In the genomic region with DNA sequence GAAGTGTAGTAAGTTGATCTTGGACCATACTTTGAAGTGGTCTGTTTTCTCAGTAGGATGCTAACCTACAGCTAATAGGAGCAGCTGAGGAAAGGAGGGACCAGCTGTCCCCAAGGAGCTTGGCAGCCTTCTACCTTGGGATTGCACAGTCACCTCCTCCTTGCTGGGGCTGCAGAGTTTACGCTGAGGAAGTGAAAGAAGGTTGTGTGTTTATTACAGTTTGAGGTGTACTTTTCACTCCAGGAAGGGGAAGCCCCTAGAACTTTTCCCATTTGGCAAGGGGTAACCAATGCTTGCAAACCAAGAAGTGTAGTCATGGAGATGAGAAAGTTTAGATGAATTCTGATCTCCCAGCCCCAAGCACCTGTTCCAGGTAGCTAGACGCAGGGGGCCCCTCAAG, we compare ENCODE assay signal across 18 cellular contexts.
DNase-seq lines count a peak whose midpoint lies in the region; ATAC-seq lines count a peak whose summit lies in the region.
"Had no signal": no experiment of that assay in that cellular context is flagged by ENCODE, and none has a peak within 500 bp of the region (broad histone marks: within the 10 kb centered on the region; RNA-seq: fewer than 3 reads in every experiment).

No MANE protein-coding gene starts in this region.

- DNase-seq in left kidney (ENCODE audit: low read depth, low spot score) (peak; percentile 35), islet precursor cell (no peak), DMS53 treated with DMSO at 0.1 percent for 48 hours (lab: John Stamatoyannopoulos, UW; ENCODE audit: unreplicated experiment) (no peak), foreskin melanocyte (no peak)
- no peak for DNase-seq in activated naive CD4-positive, alpha-beta T cell treated with anti-CD3 and anti-CD28 coated beads, Interleukin-2, amount 50 U/mL, for 16 hours
- DNase-seq: activated CD8-positive, alpha-beta T cell treated with anti-CD3 and anti-CD28 coated beads for 36 hours; activated T-cell treated with anti-CD3 and anti-CD28 coated beads, Interleukin-2, amount 50 U/mL, for 48 hours; CD8-positive, alpha-beta T cell; EL; HFFc6; kidney glomerular epithelial cell; midbrain; NCI-H1930; NCI-H774; SW 1271 had no signal

- ATAC-seq in GM18511 (IDR thresholded peaks at IDR 0.05; ENCODE audit: unreplicated experiment) (peak; percentile 68), GM21717 (IDR thresholded peaks at IDR 0.05; ENCODE audit: unreplicated experiment) (peak; percentile 72), HG03520 (IDR thresholded peaks at IDR 0.05; ENCODE audit: unreplicated experiment) (peak; percentile 67)
- ATAC-seq: activated CD8-positive, alpha-beta T cell treated with anti-CD3 and anti-CD28 coated beads for 36 hours; CD8-positive, alpha-beta T cell had no signal
